In genomic region chr3:46715507-46716175, GRCh38 we compare ENCODE assay signal across 14 cellular contexts. TPM values are rescaled to one million over a fixed set of nuclear protein-coding genes. Genes with fewer than 3 reads are reported as not detected.
"Had no signal": no experiment of that assay in that cellular context is flagged by ENCODE, and none has a peak within 500 bp of the region (broad histone marks: within the 10 kb centered on the region; RNA-seq: fewer than 3 reads in every experiment).

No MANE protein-coding gene starts in this region.

- H3K4me1 Mint-ChIP-seq: activated CD4-positive, alpha-beta T cell treated with anti-CD3 and anti-CD28 coated beads, Interleukin-2, amount 10 ng/mL, durations not matched to agents 7 days and 5 days; activated naive CD8-positive, alpha-beta T cell treated with anti-CD3 and anti-CD28 coated beads, Interleukin-2, amount 10 ng/mL, durations not matched to agents 7 days and 5 days had no signal

- H3K4me3 ChIP-seq: heart left ventricle, uterus had no signal

- H3K9me3 ChIP-seq: heart left ventricle, uterus had no signal

- DNase-seq: activated CD4-positive, alpha-beta T cell treated with anti-CD3 and anti-CD28 coated beads, Interleukin-2, amount 10 ng/mL, durations not matched to agents 7 days and 5 days; activated CD4-positive, CD25-positive, alpha-beta regulatory T cell; activated naive CD8-positive, alpha-beta T cell treated with anti-CD3 and anti-CD28 coated beads, Interleukin-2, amount 10 ng/mL, durations not matched to agents 7 days and 5 days; activated T-cell treated with anti-CD3 and anti-CD28 coated beads, Interleukin-2, amount 50 U/mL, for 4 hours; anterior cingulate cortex; effector CD4-positive, alpha-beta T cell; stimulated activated naive CD8-positive, alpha-beta T cell treated with anti-CD3 and anti-CD28 coated beads, Interleukin-15, Interleukin-2, amounts not matched to agents 100 U/mL and 50 U/mL, for 24 hours; T-helper 17 cell; uterus had no signal

- H3K36me3 Mint-ChIP-seq: activated naive CD8-positive, alpha-beta T cell treated with anti-CD3 and anti-CD28 coated beads, Interleukin-2, amount 10 ng/mL, durations not matched to agents 7 days and 5 days had no signal

- H3K27ac ChIP-seq: heart left ventricle, uterus had no signal

- H3K36me3 ChIP-seq: heart left ventricle, uterus had no signal

- H3K9me3 Mint-ChIP-seq: activated CD4-positive, alpha-beta T cell treated with anti-CD3 and anti-CD28 coated beads, Interleukin-2, amount 10 ng/mL, durations not matched to agents 7 days and 5 days; activated naive CD8-positive, alpha-beta T cell treated with anti-CD3 and anti-CD28 coated beads, Interleukin-2, amount 10 ng/mL, durations not matched to agents 7 days and 5 days; activated T-cell treated with anti-CD3 and anti-CD28 coated beads, Interleukin-2, amount 50 U/mL, for 4 hours had no signal

- ATAC-seq: activated T-cell treated with anti-CD3 and anti-CD28 coated beads, Interleukin-2, amount 50 U/mL, for 4 hours; heart left ventricle; right cardiac atrium; stimulated activated naive CD8-positive, alpha-beta T cell treated with anti-CD3 and anti-CD28 coated beads, Interleukin-15, Interleukin-2, amounts not matched to agents 100 U/mL and 50 U/mL, for 24 hours; T-helper 17 cell had no signal

- H3K27me3 ChIP-seq: uterus had no signal

- H3K4me1 ChIP-seq: uterus had no signal

- H3K4me3 Mint-ChIP-seq: activated CD4-positive, alpha-beta T cell treated with anti-CD3 and anti-CD28 coated beads, Interleukin-2, amount 10 ng/mL, durations not matched to agents 7 days and 5 days; activated naive CD8-positive, alpha-beta T cell treated with anti-CD3 and anti-CD28 coated beads, Interleukin-2, amount 10 ng/mL, durations not matched to agents 7 days and 5 days; activated T-cell treated with anti-CD3 and anti-CD28 coated beads, Interleukin-2, amount 50 U/mL, for 4 hours; T-helper 17 cell had no signal

- H3K27ac Mint-ChIP-seq: activated CD4-positive, alpha-beta T cell treated with anti-CD3 and anti-CD28 coated beads, Interleukin-2, amount 10 ng/mL, durations not matched to agents 7 days and 5 days; activated naive CD8-positive, alpha-beta T cell treated with anti-CD3 and anti-CD28 coated beads, Interleukin-2, amount 10 ng/mL, durations not matched to agents 7 days and 5 days had no signal

RNA-seq across cellular contexts. Expression of gene PRSS50, which starts 2.0 kb away (rescaled TPM):
- total RNA-seq: activated CD4-positive, alpha-beta T cell treated with anti-CD3 and anti-CD28 coated beads, Interleukin-2, amount 10 ng/mL, durations not matched to agents 7 days and 5 days; activated naive CD8-positive, alpha-beta T cell treated with anti-CD3 and anti-CD28 coated beads, Interleukin-2, amount 10 ng/mL, durations not matched to agents 7 days and 5 days; activated T-cell treated with anti-CD3 and anti-CD28 coated beads, Interleukin-2, amount 50 U/mL, for 4 hours; bronchial epithelial cell; fibroblast of lung; frontal cortex; T-helper 17 cell had no signal
